ENCODE assay signal across 10 cellular contexts in the genomic region with DNA sequence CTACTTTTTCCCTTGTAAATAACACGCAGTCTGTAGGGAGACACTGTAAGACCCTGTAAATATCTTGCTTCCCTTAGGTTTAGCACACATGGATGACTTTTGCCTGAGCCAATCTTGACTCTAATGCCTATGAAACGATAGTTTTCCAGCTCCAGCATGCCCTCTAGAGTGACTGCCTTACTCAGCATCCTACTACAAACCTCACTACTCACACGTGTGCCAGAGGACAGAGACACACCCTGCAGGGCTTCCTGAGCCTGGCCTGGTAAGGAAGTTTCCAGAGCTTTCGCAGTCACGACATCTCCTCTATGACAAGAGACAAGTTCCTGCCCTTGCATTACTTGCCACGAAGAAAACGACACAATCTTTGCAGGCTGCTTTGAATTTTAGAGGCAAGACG.
DNase-seq lines count a peak whose midpoint lies in the region; ATAC-seq and TF ChIP-seq lines count a peak whose summit lies in the region.
"Had no signal": no experiment of that assay in that cellular context is flagged by ENCODE, and none has a peak within 500 bp of the region (broad histone marks: within the 10 kb centered on the region; RNA-seq: fewer than 3 reads in every experiment).

No MANE protein-coding gene starts in this region.

- H3K36me3 ChIP-seq in SU-DHL-6 (ENCODE audit: low read length), result no peaks in the 10 kb centered on the region
- H3K36me3 ChIP-seq: BLaER1 had no signal

- no peak overlapping the region for H2AFZ ChIP-seq in SU-DHL-6 (ENCODE audit: low read depth, low read length, severe bottlenecking)

- DNase-seq in NCI-H1105 treated with DMSO at 0.1 percent for 48 hours (lab: John Stamatoyannopoulos, UW), result peak; percentile 31
- DNase-seq in NCI-H1105 (lab: John Stamatoyannopoulos, UW), result no peak
- peak; percentile 15 for DNase-seq in HS-27A (ENCODE audit: low read depth)
- DNase-seq in iPS-NIHi7 (ENCODE audit: extremely low spot score), result peak; percentile 79
- no peak for DNase-seq in cortex of kidney (lab: John Stamatoyannopoulos, UW)
- no peak for DNase-seq in sciatic nerve (ENCODE audit: low spot score)
- no peak for DNase-seq in central memory CD4-positive, alpha-beta T cell

- H3K79me2 ChIP-seq in SU-DHL-6 (ENCODE audit: insufficient read depth, low read length), result no peaks in the 10 kb centered on the region

- H3F3A ChIP-seq in SU-DHL-6 (ENCODE audit: insufficient read depth), result no peaks in the 10 kb centered on the region

- H3K9me2 ChIP-seq in SU-DHL-6 (replicated peaks; ENCODE audit: insufficient read depth, low read length), result no peaks in the 10 kb centered on the region

- H3K9ac ChIP-seq in SU-DHL-6 (ENCODE audit: low read length), result no peak overlapping the region
- H3K9ac ChIP-seq: BLaER1 had no signal

- no peaks in the 10 kb centered on the region for H3K27me3 ChIP-seq in SU-DHL-6 (ENCODE audit: low read length)
- H3K27me3 ChIP-seq: BLaER1 had no signal

- H3K4me2 ChIP-seq in SU-DHL-6 (ENCODE audit: low read depth, low read length, poor library complexity, severe bottlenecking), result no peak overlapping the region
- H3K4me2 ChIP-seq: BLaER1 had no signal

- H3K9me3 ChIP-seq in SU-DHL-6 (ENCODE audit: insufficient read depth, low read length), result no peaks in the 10 kb centered on the region
- H3K9me3 ChIP-seq: BLaER1 had no signal

- H3K4me3 ChIP-seq in SU-DHL-6 (ENCODE audit: insufficient read depth, low read length, poor library complexity, severe bottlenecking), result no peak overlapping the region
- H3K4me3 ChIP-seq: BLaER1, skin epidermis had no signal

- intact Hi-C loops in sciatic nerve (cut with DNase I), result no loop called here

- no peaks in the 10 kb centered on the region for H4K20me1 ChIP-seq in SU-DHL-6 (ENCODE audit: low read depth, low read length)
- H4K20me1 ChIP-seq: BLaER1 had no signal

- TF ChIP-seq CTCF in SU-DHL-6 (IDR thresholded peaks at IDR 0.05; ENCODE audit: insufficient read depth, low read length, poor library complexity, severe bottlenecking), result peak; percentile 22

- no peak for ATAC-seq in sciatic nerve

- H3K27ac ChIP-seq in SU-DHL-6 (ENCODE audit: low read depth, low read length), result no peak overlapping the region
- H3K27ac ChIP-seq: BLaER1, skin epidermis had no signal

Comparison
In these comparisons a context has a peak if more than half of its experiments do, and no peak if none do; other contexts are left out.
1. DNase-seq: peak in NCI-H1105 treated with DMSO at 0.1 percent for 48 hours (single experiment), HS-27A (single experiment) and iPS-NIHi7 (single experiment); none in NCI-H1105 (single experiment), cortex of kidney (single experiment), sciatic nerve (single experiment) and central memory CD4-positive, alpha-beta T cell (single experiment).